Comparison of ENCODE assay signal across 11 cellular contexts in the genomic region with DNA sequence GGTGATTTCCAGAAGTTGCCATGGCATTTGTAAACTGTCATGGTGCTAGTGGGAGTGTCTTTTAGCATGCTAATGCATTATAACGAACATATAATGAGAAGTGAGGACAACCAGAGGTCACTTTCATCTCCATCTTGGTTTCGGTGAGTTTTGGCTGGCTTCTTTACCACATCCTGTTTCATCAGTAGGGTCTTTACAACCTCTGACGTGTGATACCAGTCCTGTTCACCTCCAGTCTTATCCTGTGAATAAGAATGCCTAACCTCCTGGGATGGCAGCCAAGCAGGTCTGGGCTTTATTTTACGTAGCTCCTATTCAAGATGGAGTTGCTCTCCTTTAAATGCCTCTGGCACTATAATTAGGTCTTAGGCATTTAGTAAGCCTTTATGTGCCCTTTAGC. TPM values are rescaled to one million over a fixed set of nuclear protein-coding genes. Genes with fewer than 3 reads are reported as not detected.
DNase-seq lines count a peak whose midpoint lies in the region; ATAC-seq and TF ChIP-seq lines count a peak whose summit lies in the region.
"Had no signal": no experiment of that assay in that cellular context is flagged by ENCODE, and none has a peak within 500 bp of the region (broad histone marks: within the 10 kb centered on the region; RNA-seq: fewer than 3 reads in every experiment).

No MANE protein-coding gene starts in this region.

- H3K27me3 ChIP-seq in CD8-positive, alpha-beta T cell (ENCODE audit: insufficient read depth, low read length), result no peaks in the 10 kb centered on the region
- H3K27me3 ChIP-seq in trophoblast cell (ENCODE audit: insufficient read depth, low read length), result no peaks in the 10 kb centered on the region

- POLR2A ChIA-PET in CD8-positive, alpha-beta T cell (lab: Charles Lee), result no interaction called here
- POLR2A ChIA-PET in activated CD8-positive, alpha-beta T cell treated with anti-CD3 and anti-CD28 coated beads for 36 hours (lab: Charles Lee), result no interaction called here
- POLR2A ChIA-PET in WTC11 (lab: Charles Lee), result no interaction called here

- H3K27me3 Mint-ChIP-seq in CD8-positive, alpha-beta T cell (ENCODE audit: low read depth), result peaks cover 3% of the 10 kb centered on the region
- peaks cover 4% of the 10 kb centered on the region for H3K27me3 Mint-ChIP-seq in activated CD8-positive, alpha-beta T cell treated with anti-CD3 and anti-CD28 coated beads for 36 hours
- H3K27me3 Mint-ChIP-seq in WTC11 (ENCODE audit: low read depth), result peaks cover 7% of the 10 kb centered on the region; the same call in 1 of the 2 replicates
- H3K27me3 Mint-ChIP-seq: B cell had no signal

- no peak overlapping the region for H2BK5ac ChIP-seq in trophoblast cell (ENCODE audit: low read depth, low read length, poor library complexity)

- no peaks in the 10 kb centered on the region for H3K79me2 ChIP-seq in trophoblast cell (ENCODE audit: control insufficient read depth, insufficient read depth, low read length, poor library complexity)

- no peak overlapping the region for H2AFZ ChIP-seq in trophoblast cell (ENCODE audit: insufficient read depth, low read length, poor library complexity)

- H3K27ac Mint-ChIP-seq in CD8-positive, alpha-beta T cell, result no peak overlapping the region
- peak overlapping the region; percentile 73 for H3K27ac Mint-ChIP-seq in activated CD8-positive, alpha-beta T cell treated with anti-CD3 and anti-CD28 coated beads for 36 hours
- no peak overlapping the region for H3K27ac Mint-ChIP-seq in WTC11
- H3K27ac Mint-ChIP-seq: B cell had no signal

- ATAC-seq in CD8-positive, alpha-beta T cell, result peak; percentile 63
- ATAC-seq in GM19397 (IDR thresholded peaks at IDR 0.05; ENCODE audit: unreplicated experiment) (peak; percentile 75), HG03108 (IDR thresholded peaks at IDR 0.05; ENCODE audit: unreplicated experiment) (peak; percentile 65), WTC11 (no peak)
- ATAC-seq in activated CD8-positive, alpha-beta T cell treated with anti-CD3 and anti-CD28 coated beads for 36 hours, result peak; percentile 90

- H2AK5ac ChIP-seq in trophoblast cell (ENCODE audit: low read length), result no peak overlapping the region

- H3K4me3 Mint-ChIP-seq in CD8-positive, alpha-beta T cell, result no peak overlapping the region
- no peak overlapping the region for H3K4me3 Mint-ChIP-seq in activated CD8-positive, alpha-beta T cell treated with anti-CD3 and anti-CD28 coated beads for 36 hours
- H3K4me3 Mint-ChIP-seq in WTC11, result no peak overlapping the region
- H3K4me3 Mint-ChIP-seq: B cell had no signal

- no peak for DNase-seq in CD8-positive, alpha-beta T cell
- DNase-seq in activated CD8-positive, alpha-beta T cell treated with anti-CD3 and anti-CD28 coated beads for 36 hours, result peak; percentile 52
- no peak for DNase-seq in activated effector memory CD4-positive, alpha-beta T cell treated with anti-CD3 and anti-CD28 coated beads, Interleukin-2, amount 50 U/mL, for 16 hours
- DNase-seq in WTC11 (ENCODE audit: low spot score) (no peak), trophoblast cell (no peak), GM13977 (ENCODE audit: low spot score) (no peak)
- DNase-seq: activated CD4-positive, alpha-beta T cell treated with anti-CD3 and anti-CD28 coated beads, Interleukin-2, amount 50 U/mL, for 1 hour; NCI-H526 treated with DMSO at 0.1 percent for 48 hours had no signal

- CTCF ChIA-PET in CD8-positive, alpha-beta T cell (lab: Charles Lee), result interaction anchor here (1.1 kb wide), 1 partner anchor 290 kb away, joined by 3 read pairs; no protein-coding TSS in a partner anchor
- CTCF ChIA-PET in activated CD8-positive, alpha-beta T cell treated with anti-CD3 and anti-CD28 coated beads for 36 hours (lab: Charles Lee), result no interaction called here
- CTCF ChIA-PET in WTC11 (lab: Charles Lee), result no interaction called here

- H3K36me3 ChIP-seq in CD8-positive, alpha-beta T cell (ENCODE audit: insufficient read depth, low read length), result no peaks in the 10 kb centered on the region
- no peaks in the 10 kb centered on the region for H3K36me3 ChIP-seq in trophoblast cell (ENCODE audit: control insufficient read depth in 1 of 2, insufficient read depth in 2 of 2, low read length in 2 of 2)

- no peak overlapping the region for H3K9ac ChIP-seq in trophoblast cell (ENCODE audit: low read length)

- no peak overlapping the region for H3K18ac ChIP-seq in trophoblast cell (ENCODE audit: low read length)

- no peak overlapping the region for H2BK120ac ChIP-seq in trophoblast cell (ENCODE audit: insufficient read depth, low read length, poor library complexity)

- H3K4me1 ChIP-seq in CD8-positive, alpha-beta T cell (ENCODE audit: insufficient read depth, low read length), result no peaks in the 10 kb centered on the region
- no peaks in the 10 kb centered on the region for H3K4me1 ChIP-seq in trophoblast cell (ENCODE audit: control insufficient read depth in 1 of 2, insufficient read depth in 2 of 2, low read length in 2 of 2)

- in situ Hi-C loops in GM13977 (cut with MboI; ENCODE audit: low pct_unique_long_range_greater_than_20kb, low sequenced_read_pairs, unreplicated experiment), result no loop called here

- intact Hi-C loops in CD8-positive, alpha-beta T cell (cut with DNase I, micrococcal nuclease), result no loop called here
- intact Hi-C loops in activated CD8-positive, alpha-beta T cell treated with anti-CD3 and anti-CD28 coated beads for 36 hours (cut with micrococcal nuclease), result no loop called here

- H3K4ac ChIP-seq in trophoblast cell (ENCODE audit: low read depth, low read length), result no peak overlapping the region

- no peak overlapping the region for H3K14ac ChIP-seq in trophoblast cell (ENCODE audit: low read length)

- H4K8ac ChIP-seq in trophoblast cell (ENCODE audit: low read depth, low read length), result no peak overlapping the region

- no CpG with 5 or more reads among the region's 4 CpGs for WGBS in trophoblast cell (ENCODE audit: extremely low coverage, insufficient coverage, insufficient read length)

- H3K79me1 ChIP-seq in trophoblast cell (ENCODE audit: low read length), result no peaks in the 10 kb centered on the region

- H4K12ac ChIP-seq in trophoblast cell (ENCODE audit: low read depth, low read length), result no peak overlapping the region

- H3K4me3 ChIP-seq in CD8-positive, alpha-beta T cell (ENCODE audit: low read depth, low read length), result no peak overlapping the region
- no peak overlapping the region for H3K4me3 ChIP-seq in trophoblast cell (ENCODE audit: low read depth, low read length)

- no peak overlapping the region for H3K27ac ChIP-seq in CD8-positive, alpha-beta T cell (ENCODE audit: low read depth, low read length)
- H3K27ac ChIP-seq in trophoblast cell (ENCODE audit: low read depth, low read length), result no peak overlapping the region

- TF ChIP-seq CTCF in CD8-positive, alpha-beta T cell (IDR thresholded peaks at IDR 0.05), result no peak
- TF ChIP-seq CTCF in activated CD8-positive, alpha-beta T cell treated with anti-CD3 and anti-CD28 coated beads for 36 hours (IDR thresholded peaks at IDR 0.05), result no peak
- TF ChIP-seq CTCF in WTC11 (IDR thresholded peaks at IDR 0.05) (no peak), GM13977 (IDR thresholded peaks at IDR 0.05; ENCODE audit: extremely low read depth, insufficient read depth, missing control alignments) (no peak)

- H3K36me3 Mint-ChIP-seq in CD8-positive, alpha-beta T cell, result peaks cover 2% of the 10 kb centered on the region
- peaks cover 9% of the 10 kb centered on the region for H3K36me3 Mint-ChIP-seq in activated CD8-positive, alpha-beta T cell treated with anti-CD3 and anti-CD28 coated beads for 36 hours (ENCODE audit: low read depth)
- peaks cover 8% of the 10 kb centered on the region for H3K36me3 Mint-ChIP-seq in WTC11

- peaks cover 7% of the 10 kb centered on the region for H3K4me1 Mint-ChIP-seq in CD8-positive, alpha-beta T cell (ENCODE audit: low read depth)
- peaks cover 28% of the 10 kb centered on the region for H3K4me1 Mint-ChIP-seq in activated CD8-positive, alpha-beta T cell treated with anti-CD3 and anti-CD28 coated beads for 36 hours (ENCODE audit: low read depth)
- H3K4me1 Mint-ChIP-seq in WTC11, result peaks cover 41% of the 10 kb centered on the region
- H3K4me1 Mint-ChIP-seq: B cell had no signal

- no peak overlapping the region for H2BK12ac ChIP-seq in trophoblast cell (ENCODE audit: low read length)

- no peak overlapping the region for H3K4me2 ChIP-seq in trophoblast cell (ENCODE audit: low read length)

- no peaks in the 10 kb centered on the region for H3K9me3 ChIP-seq in CD8-positive, alpha-beta T cell (ENCODE audit: low read length)
- no peaks in the 10 kb centered on the region for H3K9me3 ChIP-seq in trophoblast cell (ENCODE audit: insufficient read depth, low read depth, low read length)

- H4K91ac ChIP-seq in trophoblast cell (ENCODE audit: low read depth, low read length), result no peak overlapping the region

- no peak overlapping the region for H3K23ac ChIP-seq in trophoblast cell (ENCODE audit: low read length)

- H3K9me3 Mint-ChIP-seq in CD8-positive, alpha-beta T cell, result peaks cover 14% of the 10 kb centered on the region
- H3K9me3 Mint-ChIP-seq in activated CD8-positive, alpha-beta T cell treated with anti-CD3 and anti-CD28 coated beads for 36 hours, result peaks cover 15% of the 10 kb centered on the region
- peaks cover 25% of the 10 kb centered on the region for H3K9me3 Mint-ChIP-seq in WTC11

TF ChIP-seq in WTC11, 78 proteins besides CTCF, POLR2A, EP300 and RAD21:
- TF ChIP-seq, protein P1, sequence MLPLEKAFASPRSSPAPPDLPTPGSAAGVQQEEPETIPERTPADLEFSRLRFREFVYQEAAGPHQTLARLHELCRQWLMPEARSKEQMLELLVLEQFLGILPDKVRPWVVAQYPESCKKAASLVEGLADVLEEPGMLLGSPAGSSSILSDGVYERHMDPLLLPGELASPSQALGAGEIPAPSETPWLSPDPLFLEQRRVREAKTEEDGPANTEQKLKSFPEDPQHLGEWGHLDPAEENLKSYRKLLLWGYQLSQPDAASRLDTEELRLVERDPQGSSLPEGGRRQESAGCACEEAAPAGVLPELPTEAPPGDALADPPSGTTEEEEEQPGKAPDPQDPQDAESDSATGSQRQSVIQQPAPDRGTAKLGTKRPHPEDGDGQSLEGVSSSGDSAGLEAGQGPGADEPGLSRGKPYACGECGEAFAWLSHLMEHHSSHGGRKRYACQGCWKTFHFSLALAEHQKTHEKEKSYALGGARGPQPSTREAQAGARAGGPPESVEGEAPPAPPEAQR (CRISPR knock-in tag; IDR thresholded peaks at IDR 0.05), result no peak

RNA-seq across cellular contexts. Expression of a gene that starts 20.4 kb away (rescaled TPM):
- total RNA-seq in CD8-positive, alpha-beta T cell, result 1 to 10 TPM; 7.9 to 9.9 TPM
- total RNA-seq in activated CD8-positive, alpha-beta T cell treated with anti-CD3 and anti-CD28 coated beads for 36 hours, result 1 to 10 TPM; 6.4 to 9.3 TPM
- 10.6 to 14.9 TPM (median 13.2 TPM) in 3 replicates for total RNA-seq in WTC11 (2021)
- 90.5 and 91.8 TPM in 2 replicates for polyA plus RNA-seq in trophoblast cell (2013)

RNA-seq across cellular contexts. Expression of a gene that starts 44.3 kb away (rescaled TPM):
- total RNA-seq in CD8-positive, alpha-beta T cell, result under 1 TPM; 0.35 to 0.47 TPM
- total RNA-seq in activated CD8-positive, alpha-beta T cell treated with anti-CD3 and anti-CD28 coated beads for 36 hours, result 1 to 10 TPM; 3.5 to 4.9 TPM
- 15.6 to 17.2 TPM (median 16.1 TPM) in 3 replicates for total RNA-seq in WTC11 (2021)
- 40.5 and 40.6 TPM in 2 replicates for polyA plus RNA-seq in trophoblast cell (2013)
